Comparison of ENCODE assay signal across 8 cellular contexts in genomic region chr4:71184195-71184781, GRCh38.
DNase-seq lines count a peak whose midpoint lies in the region; ATAC-seq, FAIRE-seq and TF ChIP-seq lines count a peak whose summit lies in the region.

No MANE protein-coding gene starts in this region.

- H3K4me3 Mint-ChIP-seq in memory B cell: no peak overlapping the region
- H3K4me3 Mint-ChIP-seq in type B pancreatic cell: peak overlapping the region; percentile 63

- peak; percentile 90 for FAIRE-seq in A204.1 (lab: Jason Lieb, UNC)

- WGBS in SK-N-SH (ENCODE audit: low lambda C conversion rate): 6% methylated on average over 10 of the region's 10 CpGs

- peaks cover 0 to 5% of the 10 kb centered on the region in 2 experiments; a peak in 2 of 4 replicates for H3K4me1 ChIP-seq in SK-N-SH (ENCODE audit: control insufficient read depth in 1 of 2, insufficient read depth in 2 of 2, low read depth in 1 of 2, low read length in 1 of 2)

- no peak overlapping the region for H3K27ac Mint-ChIP-seq in memory B cell
- peak overlapping the region; percentile 25 for H3K27ac Mint-ChIP-seq in type B pancreatic cell

- H3K27ac ChIP-seq in SK-N-SH (ENCODE audit: low read depth in 2 of 2, low read length in 1 of 2): no peak overlapping the region
- H3K27ac ChIP-seq in coronary artery: no peak overlapping the region

- peak; percentile 49 for TF ChIP-seq RAD21 in SK-N-SH (IDR thresholded peaks at IDR 0.05; ENCODE audit: low read length)

- H3K9me2 ChIP-seq in SK-N-SH: no peaks in the 10 kb centered on the region

- POLR2A ChIA-PET in GM10248 (lab: Yijun Ruan, JAX): no interaction called here
- POLR2A ChIA-PET in SK-N-SH (lab: Yijun Ruan, JAX): no interaction called here

- no peaks in the 10 kb centered on the region for H3K36me3 Mint-ChIP-seq in memory B cell
- no peaks in the 10 kb centered on the region for H3K36me3 Mint-ChIP-seq in type B pancreatic cell

- no peaks in the 10 kb centered on the region for H4K20me1 ChIP-seq in SK-N-SH (ENCODE audit: insufficient read depth)

- peak; percentile 81 for TF ChIP-seq CTCF in GM10248 (IDR thresholded peaks at IDR 0.05; ENCODE audit: control extremely low read depth, extremely low read depth, low read depth, missing control alignments)
- TF ChIP-seq CTCF in SK-N-SH (IDR thresholded peaks at IDR 0.05): peak; percentile 72
- TF ChIP-seq CTCF in coronary artery (IDR thresholded peaks at IDR 0.05): peak; percentile 30
- peak; percentile 76 for TF ChIP-seq CTCF in type B pancreatic cell (conservative IDR thresholded peaks at IDR 0.05)

- TF ChIP-seq EP300 in SK-N-SH (IDR thresholded peaks at IDR 0.05; ENCODE audit: borderline replicate concordance in 1 of 2, low read depth in 1 of 2, low read length in 1 of 2): no peak

- H3K4me3 ChIP-seq in H7 (ENCODE audit: insufficient read depth, low read depth, low read length): no peak overlapping the region
- H3K4me3 ChIP-seq in SK-N-SH (ENCODE audit: low read depth in 2 of 2, low read length in 1 of 2): no peak overlapping the region; a peak in 1 of 4 replicates
- H3K4me3 ChIP-seq in coronary artery: no peak overlapping the region

- no peak overlapping the region for H2AFZ ChIP-seq in SK-N-SH (ENCODE audit: low read depth)

- H3K9me3 ChIP-seq in SK-N-SH: no peaks in the 10 kb centered on the region

- no peak overlapping the region for H3K9ac ChIP-seq in SK-N-SH

- peaks cover 10% of the 10 kb centered on the region for H3K27me3 Mint-ChIP-seq in memory B cell
- H3K27me3 Mint-ChIP-seq in type B pancreatic cell: peaks cover 36% of the 10 kb centered on the region

- H3K4me1 Mint-ChIP-seq in memory B cell (peaks cover 16% of the 10 kb centered on the region), type B pancreatic cell (ENCODE audit: unreplicated experiment) (peaks cover 17% of the 10 kb centered on the region)

- peaks cover 43% of the 10 kb centered on the region for H3K27me3 ChIP-seq in H7 (ENCODE audit: control insufficient read depth, insufficient read depth, low read length)
- peaks cover 30% of the 10 kb centered on the region; the same call in 1 of the 2 replicates for H3K27me3 ChIP-seq in SK-N-SH (ENCODE audit: insufficient read depth)

- no peak overlapping the region for H3K4me2 ChIP-seq in SK-N-SH

- H3K9me3 Mint-ChIP-seq in memory B cell: no peaks in the 10 kb centered on the region
- H3K9me3 Mint-ChIP-seq in type B pancreatic cell: no peaks in the 10 kb centered on the region

- H3K36me3 ChIP-seq in H7 (replicated peaks; ENCODE audit: control insufficient read depth, insufficient read depth, low read length) (no peaks in the 10 kb centered on the region), SK-N-SH (replicated peaks in 1 of 2; ENCODE audit: control insufficient read depth in 1 of 2, insufficient read depth in 2 of 2, low read length in 1 of 2) (no peaks in the 10 kb centered on the region)

- peak; percentile 64 for DNase-seq in GM10248 (ENCODE audit: extremely low spot score)
- DNase-seq in H7: peak; percentile 58
- DNase-seq in LoVo (ENCODE audit: low spot score): peak; percentile 67
- peak; percentile 48 for DNase-seq in SK-N-SH
- DNase-seq in coronary artery (ENCODE audit: low spot score): no peak
- DNase-seq in memory B cell (ENCODE audit: low spot score in 2 of 2): peak; percentile 17 to 45
- no peak for DNase-seq in type B pancreatic cell (ENCODE audit: extremely low spot score, unreplicated experiment)

- ATAC-seq in memory B cell (ENCODE audit: low read depth): peak; percentile 76

- H3K79me2 ChIP-seq in SK-N-SH (ENCODE audit: insufficient read depth): no peaks in the 10 kb centered on the region

- CTCF ChIA-PET in GM10248 (lab: Yijun Ruan, JAX) (interaction anchor here (0.6 to 3.5 kb wide), 18 partner anchors 9 to 1128 kb away, joined by 3 to 15 read pairs (median 4); no protein-coding TSS in a partner anchor), SK-N-SH (lab: Yijun Ruan, JAX) (interaction anchor here (0.6 to 1.9 kb wide), 19 partner anchors 10 to 770 kb away, joined by 3 to 5 read pairs (median 3); no protein-coding TSS in a partner anchor)

- no peaks in the 10 kb centered on the region for H3F3A ChIP-seq in SK-N-SH (replicated peaks; ENCODE audit: insufficient read depth)

TF ChIP-seq in SK-N-SH, 30 proteins besides CTCF, POLR2A, EP300 and RAD21:
- TF ChIP-seq SMC3 (IDR thresholded peaks at IDR 0.05; ENCODE audit: low read depth, low read length) (peak; percentile 46), JUND (IDR thresholded peaks at IDR 0.05) (no peak)

Comparison
In these comparisons a context has a peak if more than half of its experiments do, and no peak if none do; other contexts are left out.
1. DNase-seq: peak in GM10248 (single experiment), H7 (single experiment), LoVo (single experiment), SK-N-SH (single experiment) and memory B cell (2 of 2); none in coronary artery (single experiment) and type B pancreatic cell (single experiment).
2. CTCF ChIP-seq: peak in every context shown above with its lines; median percentile 81 in GM10248; 76 in type B pancreatic cell; 72 in SK-N-SH; 30 in coronary artery.